In genomic region chr9:93253633-93254032, GRCh38 we compare ENCODE assay signal across 26 cellular contexts.
"Had no signal": no experiment of that assay in that cellular context is flagged by ENCODE, and none has a peak within 500 bp of the region (broad histone marks: within the 10 kb centered on the region; RNA-seq: fewer than 3 reads in every experiment).

No MANE protein-coding gene starts in this region.

- H3K27me3 Mint-ChIP-seq: activated CD4-positive, alpha-beta memory T cell treated with anti-CD3 and anti-CD28 coated beads for 36 hours; activated CD4-positive, alpha-beta T cell treated with anti-CD3 and anti-CD28 coated beads for 36 hours; activated CD4-positive, alpha-beta T cell treated with anti-CD3 and anti-CD28 coated beads, Interleukin-2, amount 10 ng/mL, durations not matched to agents 24 days and 14 days; activated naive CD8-positive, alpha-beta T cell; T-helper 17 cell had no signal

- H3K4me1 ChIP-seq: colonic mucosa had no signal

- H3K36me3 Mint-ChIP-seq: activated CD4-positive, alpha-beta memory T cell treated with anti-CD3 and anti-CD28 coated beads for 36 hours; activated CD8-positive, alpha-beta memory T cell treated with anti-CD3 and anti-CD28 coated beads, Interleukin-2, amount 10 ng/mL, durations not matched to agents 7 days and 5 days; activated naive CD8-positive, alpha-beta T cell had no signal

- H3K9me3 ChIP-seq: colonic mucosa had no signal

- H3K27ac Mint-ChIP-seq: activated CD4-positive, alpha-beta memory T cell treated with anti-CD3 and anti-CD28 coated beads for 36 hours; activated CD4-positive, alpha-beta T cell treated with anti-CD3 and anti-CD28 coated beads for 36 hours; activated CD4-positive, alpha-beta T cell treated with anti-CD3 and anti-CD28 coated beads, Interleukin-2, amount 10 ng/mL, durations not matched to agents 24 days and 14 days; activated CD8-positive, alpha-beta memory T cell treated with anti-CD3 and anti-CD28 coated beads, Interleukin-2, amount 10 ng/mL, durations not matched to agents 7 days and 5 days; activated CD8-positive, alpha-beta T cell treated with anti-CD3 and anti-CD28 coated beads, Interleukin-2, amount 10 ng/mL, durations not matched to agents 7 days and 5 days; activated naive CD8-positive, alpha-beta T cell; activated T-helper 1 cell treated with anti-CD3 and anti-CD28 coated beads, Interleukin-12 subunit alpha, Interleukin-12 subunit beta, Interleukin-2, Interleukin-4 antibody, amounts not matched to agents 30 ng/mL and 10 ng/mL and 1 ng/mL, durations not matched to agents 14 hours and 24 hours and 36 hours; activated T-helper 2 cell treated with anti-CD3 and anti-CD28 coated beads, Interferon-gamma antibody, Interleukin-2, Interleukin-4, amounts not matched to agents 10 μg/mL and 5 μg/mL and 100 μg/mL, durations not matched to agents 14 hours and 24 hours and 36 hours; T-helper 17 cell; T-helper 2 cell treated with Interferon-gamma antibody and Interleukin-4, amounts not matched to agents 5 μg/mL and 100 μg/mL, for 36 hours had no signal

- H3K9me3 Mint-ChIP-seq: activated CD4-positive, alpha-beta memory T cell treated with anti-CD3 and anti-CD28 coated beads for 36 hours; activated CD4-positive, alpha-beta T cell treated with anti-CD3 and anti-CD28 coated beads, Interleukin-2, amount 10 ng/mL, durations not matched to agents 24 days and 14 days; activated T-helper 1 cell treated with anti-CD3 and anti-CD28 coated beads, Interleukin-12 subunit alpha, Interleukin-12 subunit beta, Interleukin-2, Interleukin-4 antibody, amounts not matched to agents 30 ng/mL and 10 ng/mL and 1 ng/mL, durations not matched to agents 14 hours and 24 hours and 36 hours; activated T-helper 2 cell treated with anti-CD3 and anti-CD28 coated beads, Interferon-gamma antibody, Interleukin-2, Interleukin-4, amounts not matched to agents 10 μg/mL and 5 μg/mL and 100 μg/mL, durations not matched to agents 14 hours and 24 hours and 36 hours; endodermal cell; T-helper 2 cell treated with Interferon-gamma antibody and Interleukin-4, amounts not matched to agents 5 μg/mL and 100 μg/mL, for 36 hours had no signal

- ATAC-seq: activated CD4-positive, alpha-beta T cell treated with anti-CD3 and anti-CD28 coated beads for 36 hours; activated CD8-positive, alpha-beta memory T cell treated with anti-CD3 and anti-CD28 coated beads, Interleukin-2, amount 10 ng/mL, durations not matched to agents 7 days and 5 days; activated CD8-positive, alpha-beta T cell treated with anti-CD3 and anti-CD28 coated beads, Interleukin-2, amount 10 ng/mL, durations not matched to agents 7 days and 5 days; esophagus mucosa; T-helper 17 cell had no signal

- H3K4me3 Mint-ChIP-seq: activated CD4-positive, alpha-beta memory T cell treated with anti-CD3 and anti-CD28 coated beads for 36 hours; activated CD4-positive, alpha-beta T cell treated with anti-CD3 and anti-CD28 coated beads for 36 hours; activated CD4-positive, alpha-beta T cell treated with anti-CD3 and anti-CD28 coated beads, Interleukin-2, amount 10 ng/mL, durations not matched to agents 24 days and 14 days; activated CD8-positive, alpha-beta memory T cell treated with anti-CD3 and anti-CD28 coated beads, Interleukin-2, amount 10 ng/mL, durations not matched to agents 7 days and 5 days; activated CD8-positive, alpha-beta T cell treated with anti-CD3 and anti-CD28 coated beads, Interleukin-2, amount 10 ng/mL, durations not matched to agents 7 days and 5 days; activated naive CD8-positive, alpha-beta T cell; activated T-helper 1 cell treated with anti-CD3 and anti-CD28 coated beads, Interleukin-12 subunit alpha, Interleukin-12 subunit beta, Interleukin-2, Interleukin-4 antibody, amounts not matched to agents 30 ng/mL and 10 ng/mL and 1 ng/mL, durations not matched to agents 14 hours and 24 hours and 36 hours; endodermal cell; T-helper 17 cell; T-helper 2 cell treated with Interferon-gamma antibody and Interleukin-4, amounts not matched to agents 5 μg/mL and 100 μg/mL, for 36 hours had no signal

- H3K27me3 ChIP-seq: brain microvascular endothelial cell, colonic mucosa had no signal

- H3K27ac ChIP-seq: brain microvascular endothelial cell, colonic mucosa had no signal

- DNase-seq: activated CD4-positive, alpha-beta memory T cell treated with anti-CD3 and anti-CD28 coated beads for 36 hours; activated CD4-positive, alpha-beta T cell treated with anti-CD3 and anti-CD28 coated beads for 36 hours; activated CD4-positive, alpha-beta T cell treated with anti-CD3 and anti-CD28 coated beads, Interleukin-2, amount 10 ng/mL, durations not matched to agents 24 days and 14 days; activated CD4-positive, CD25-positive, alpha-beta regulatory T cell; activated CD4-positive, CD25-positive, alpha-beta regulatory T cell treated with anti-CD3 and anti-CD28 coated beads, Interleukin-2, amount 50 U/mL, for 72 hours; activated CD8-positive, alpha-beta memory T cell treated with anti-CD3 and anti-CD28 coated beads, Interleukin-2, amount 10 ng/mL, durations not matched to agents 7 days and 5 days; activated CD8-positive, alpha-beta memory T cell treated with anti-CD3 and anti-CD28 coated beads, Interleukin-2, amount 50 U/mL, for 4 hours; activated CD8-positive, alpha-beta T cell treated with anti-CD3 and anti-CD28 coated beads, Interleukin-2, amount 10 ng/mL, durations not matched to agents 7 days and 5 days; activated naive CD4-positive, alpha-beta T cell treated with anti-CD3 and anti-CD28 coated beads, Interleukin-2, amount 50 U/mL, for 16 hours; activated T-cell treated with anti-CD3 and anti-CD28 coated beads, Interleukin-2, amount 50 U/mL, for 1 hour; activated T-cell treated with anti-CD3 and anti-CD28 coated beads, Interleukin-2, amount 50 U/mL, for 48 hours; amniotic stem cell; anterior cingulate cortex; brain microvascular endothelial cell; caudate nucleus; colonic mucosa; effector memory CD4-positive, alpha-beta T cell; foreskin fibroblast; T-helper 17 cell; T1000 had no signal

- H3K4me3 ChIP-seq: colonic mucosa had no signal

- H3K4me1 Mint-ChIP-seq: activated CD4-positive, alpha-beta T cell treated with anti-CD3 and anti-CD28 coated beads for 36 hours; activated CD4-positive, alpha-beta T cell treated with anti-CD3 and anti-CD28 coated beads, Interleukin-2, amount 10 ng/mL, durations not matched to agents 24 days and 14 days; activated CD8-positive, alpha-beta memory T cell treated with anti-CD3 and anti-CD28 coated beads, Interleukin-2, amount 10 ng/mL, durations not matched to agents 7 days and 5 days; endodermal cell; T-helper 17 cell had no signal

- H3K36me3 ChIP-seq: brain microvascular endothelial cell, colonic mucosa had no signal
